In genomic region chrX:130260316-130260715, GRCh38 we compare ENCODE assay signal across 18 cellular contexts.
"Had no signal": no experiment of that assay in that cellular context is flagged by ENCODE, and none has a peak within 500 bp of the region (broad histone marks: within the 10 kb centered on the region; RNA-seq: fewer than 3 reads in every experiment).

No MANE protein-coding gene starts in this region.

- H3K4me3 ChIP-seq: heart right ventricle, upper lobe of left lung had no signal

- H3K27ac ChIP-seq: brain microvascular endothelial cell, heart right ventricle, upper lobe of left lung had no signal

- ATAC-seq: heart right ventricle; left ventricle myocardium superior; stimulated activated naive CD8-positive, alpha-beta T cell treated with anti-CD3 and anti-CD28 coated beads, Interleukin-15, Interleukin-2, amounts not matched to agents 100 U/mL and 50 U/mL, for 24 hours; WTC11 had no signal

- H3K4me1 ChIP-seq: upper lobe of left lung had no signal

- H3K27me3 Mint-ChIP-seq: activated naive CD4-positive, alpha-beta T cell treated with anti-CD3 and anti-CD28 coated beads, Interleukin-2, amount 50 U/mL, for 24 hours had no signal

- H3K36me3 ChIP-seq: brain microvascular endothelial cell, heart right ventricle, upper lobe of left lung had no signal

- DNase-seq: activated CD4-positive, alpha-beta T cell treated with anti-CD3 and anti-CD28 coated beads for 48 hours; activated CD8-positive, alpha-beta memory T cell treated with anti-CD3 and anti-CD28 coated beads for 24 hours; activated effector memory CD4-positive, alpha-beta T cell treated with Interleukin-2 at 50 U/mL for 16 hours; activated T-cell treated with anti-CD3 and anti-CD28 coated beads for 4 hours; amygdala; brain microvascular endothelial cell; cerebellar nuclear complex; dermis blood vessel endothelial cell; endodermal cell; erythroblast; heart right ventricle; kidney; left ventricle myocardium superior; stimulated activated CD4-positive, alpha-beta T cell treated with anti-CD3 and anti-CD28 coated beads, Interleukin-2, amount 100 ng/mL, for 48 hours; stimulated activated naive CD8-positive, alpha-beta T cell treated with anti-CD3 and anti-CD28 coated beads, Interleukin-15, Interleukin-2, amounts not matched to agents 100 U/mL and 50 U/mL, for 24 hours; upper lobe of left lung had no signal

- H3K27ac Mint-ChIP-seq: activated naive CD4-positive, alpha-beta T cell treated with anti-CD3 and anti-CD28 coated beads, Interleukin-2, amount 50 U/mL, for 24 hours; endodermal cell; WTC11 had no signal

- H3K27me3 ChIP-seq: brain microvascular endothelial cell, heart right ventricle, upper lobe of left lung had no signal

- H3K4me1 Mint-ChIP-seq: endodermal cell had no signal

- H3K9me3 Mint-ChIP-seq: activated naive CD4-positive, alpha-beta T cell treated with anti-CD3 and anti-CD28 coated beads, Interleukin-2, amount 50 U/mL, for 24 hours; WTC11 had no signal

- H3K9me3 ChIP-seq: heart right ventricle, upper lobe of left lung had no signal

- H3K36me3 Mint-ChIP-seq: activated naive CD4-positive, alpha-beta T cell treated with anti-CD3 and anti-CD28 coated beads, Interleukin-2, amount 50 U/mL, for 24 hours had no signal

- H3K4me3 Mint-ChIP-seq: activated naive CD4-positive, alpha-beta T cell treated with anti-CD3 and anti-CD28 coated beads, Interleukin-2, amount 50 U/mL, for 24 hours; endodermal cell; WTC11 had no signal
